ENCODE assay signal across 1 cellular context in genomic region chr3:62117903-62118548, GRCh38.
TF ChIP-seq lines count a peak whose summit lies in the region.

No MANE protein-coding gene starts in this region.

TF ChIP-seq in K562, 482 proteins besides CTCF, POLR2A, EP300 and RAD21 (continued from another document):
- TF ChIP-seq ZBTB40 (IDR thresholded peaks at IDR 0.05) (0 out of 2 replicates have a peak, but pooled peaks have one; percentile 49), ZBTB40 (CRISPR knock-in tag; IDR thresholded peaks at IDR 0.05) (no peak), STAT5B (CRISPR knock-in tag; IDR thresholded peaks at IDR 0.05) (no peak), ZNF707 (CRISPR knock-in tag; conservative IDR thresholded peaks at IDR 0.05) (no peak)
